In the genomic region with DNA sequence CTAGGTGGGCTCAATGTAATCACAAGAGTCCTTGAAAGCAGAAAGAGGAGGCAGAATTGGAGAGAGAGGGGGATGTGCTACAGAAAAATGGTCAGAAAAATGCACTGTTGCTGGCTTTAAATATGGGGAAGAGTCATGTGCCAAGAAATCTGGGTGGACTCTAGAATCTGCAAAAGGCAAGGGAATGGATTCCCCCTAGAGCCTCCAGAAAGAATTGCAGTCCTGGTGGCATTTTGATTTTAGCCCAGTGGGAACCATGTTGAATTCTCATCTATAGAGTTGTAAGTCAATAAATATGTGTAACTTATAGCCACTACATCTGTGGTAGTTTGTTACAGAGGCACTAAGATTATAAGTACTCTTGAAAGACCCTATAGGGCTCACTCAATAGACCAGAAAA, we compare ENCODE assay signal across 16 cellular contexts.
DNase-seq lines count a peak whose midpoint lies in the region; ATAC-seq and TF ChIP-seq lines count a peak whose summit lies in the region.
"Had no signal": no experiment of that assay in that cellular context is flagged by ENCODE, and none has a peak within 500 bp of the region (broad histone marks: within the 10 kb centered on the region; RNA-seq: fewer than 3 reads in every experiment).

No MANE protein-coding gene starts in this region.

- intact Hi-C loops in left colon (cut with DNase I, micrococcal nuclease), result no loop called here

- ATAC-seq in GM18502 (IDR thresholded peaks at IDR 0.05; ENCODE audit: poor library complexity, unreplicated experiment) (peak; percentile 54), HG03196 (IDR thresholded peaks at IDR 0.05; ENCODE audit: unreplicated experiment) (no peak), left colon (no peak)
- ATAC-seq: heart left ventricle, left lung had no signal

- DNase-seq in ACHN (peak; percentile 3), OCI-M1 (lab: John Stamatoyannopoulos, UW) (peak; percentile 37), fibroblast of the aortic adventitia (ENCODE audit: low read depth) (peak; percentile 2), NCI-H345 (lab: John Stamatoyannopoulos, UW) (no peak), left colon (no peak), foreskin fibroblast (no peak)
- DNase-seq: activated CD8-positive, alpha-beta memory T cell treated with anti-CD3 and anti-CD28 coated beads for 24 hours; activated effector memory CD4-positive, alpha-beta T cell treated with anti-CD3 and anti-CD28 coated beads, Interleukin-2, amount 50 U/mL, for 16 hours; HCEC 1CT; heart left ventricle; left lung; naive B cell; NCI-H69 had no signal

- in situ Hi-C loops in ACHN (cut with HindIII; ENCODE audit: low pct_ligation_motif_present, low pct_unique_long_range_greater_than_20kb, low sequenced_read_pairs), result no loop called here

- TF ChIP-seq CTCF in fibroblast of the aortic adventitia (IDR thresholded peaks at IDR 0.05; ENCODE audit: insufficient read depth, low read length) (no peak), foreskin fibroblast (IDR thresholded peaks at IDR 0.05; ENCODE audit: low read depth, low read length) (no peak)

- H3K4me3 ChIP-seq in fibroblast of the aortic adventitia (ENCODE audit: low read depth, low read length) (no peak overlapping the region), foreskin fibroblast (ENCODE audit: low read depth in 1 of 2, low read length in 2 of 2) (no peak overlapping the region)
- H3K4me3 ChIP-seq: heart left ventricle, left lung, SJSA1 had no signal

Comparison
In these comparisons a context has a peak if more than half of its experiments do, and no peak if none do; other contexts are left out.
1. DNase-seq: peak in ACHN (single experiment), OCI-M1 (single experiment) and fibroblast of the aortic adventitia (single experiment); none in NCI-H345 (single experiment), left colon (0 of 2) and foreskin fibroblast (0 of 2).